In the genomic region with DNA sequence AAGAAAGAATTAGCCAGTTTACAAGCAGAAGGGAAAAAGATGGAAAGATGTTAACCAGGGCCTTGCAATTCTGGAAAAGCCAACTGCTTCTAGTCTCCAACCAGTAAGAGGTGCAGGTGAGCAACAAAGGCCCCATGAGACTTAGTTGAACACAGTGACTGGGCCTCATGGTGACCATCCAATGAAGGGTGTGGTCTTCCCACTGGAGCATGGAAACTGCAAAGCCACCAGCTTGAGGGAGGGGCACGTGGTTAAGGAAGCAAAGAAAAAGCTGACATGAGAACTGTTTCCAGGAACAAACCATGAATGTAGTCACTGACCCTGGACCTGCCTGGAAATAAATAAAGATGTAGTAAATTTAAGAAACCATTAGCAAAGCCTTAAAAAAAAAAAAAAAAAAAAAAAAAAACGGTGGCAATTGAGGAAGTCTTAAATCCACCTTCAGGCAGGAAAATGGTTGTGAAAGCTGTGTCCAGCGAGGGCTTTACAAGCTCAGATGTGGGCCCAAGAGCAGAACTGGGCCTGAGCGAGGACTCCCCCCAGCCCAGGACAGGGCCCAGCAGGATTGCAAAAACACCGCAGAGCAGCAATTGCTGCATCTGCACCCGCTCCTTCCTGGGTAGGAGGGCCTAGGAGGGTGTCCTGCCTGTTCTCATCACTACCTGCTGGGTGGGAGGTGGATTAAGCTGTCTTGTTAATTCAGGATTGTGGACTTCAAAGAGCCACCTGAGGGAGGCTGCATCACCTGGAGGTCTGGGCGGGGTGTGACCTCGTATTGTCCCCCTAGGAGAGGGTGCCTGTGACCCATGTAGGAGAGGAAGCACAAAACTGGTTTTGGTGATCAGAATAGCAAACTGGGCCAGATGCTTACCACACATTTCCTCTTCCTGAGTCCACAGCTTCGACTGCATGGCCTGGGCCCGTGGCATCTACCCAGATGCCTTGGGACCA, we compare ENCODE assay signal across 1 cellular context.
TF ChIP-seq lines count a peak whose summit lies in the region.

No MANE protein-coding gene starts in this region.

TF ChIP-seq in GM12878, 131 proteins besides CTCF, POLR2A, EP300 and RAD21:
- no peak for TF ChIP-seq NFYA (IDR thresholded peaks at IDR 0.05; ENCODE audit: borderline replicate concordance, low read depth, low read length)
- TF ChIP-seq SUPT20H (IDR thresholded peaks at IDR 0.05; ENCODE audit: borderline replicate concordance, control insufficient read depth, low read depth, low read length), result no peak
- TF ChIP-seq GATAD2B (conservative IDR thresholded peaks at IDR 0.05; ENCODE audit: low read depth), result no peak
- TF ChIP-seq BCL3 (IDR thresholded peaks at IDR 0.05; ENCODE audit: borderline replicate concordance, insufficient read depth, low read depth, low read length, poor library complexity, severe bottlenecking), result no peak
- TF ChIP-seq KLF5 (IDR thresholded peaks at IDR 0.05; ENCODE audit: partially characterized antibody), result no peak
- no peak for TF ChIP-seq CBX3 (IDR thresholded peaks at IDR 0.05; ENCODE audit: borderline replicate concordance, low read depth)
- TF ChIP-seq TAF1 (IDR thresholded peaks at IDR 0.05; ENCODE audit: borderline replicate concordance, low read depth, low read length), result no peak
- TF ChIP-seq BCL11A (IDR thresholded peaks at IDR 0.05; ENCODE audit: low read depth, low read length), result no peak
- TF ChIP-seq SKIL (IDR thresholded peaks at IDR 0.05; ENCODE audit: low read depth, poor library complexity, severe bottlenecking), result no peak
- TF ChIP-seq ZBTB33 (IDR thresholded peaks at IDR 0.05), result no peak
- TF ChIP-seq HDAC6 (IDR thresholded peaks at IDR 0.05; ENCODE audit: unreplicated experiment), result no peak
- TF ChIP-seq DPF2 (IDR thresholded peaks at IDR 0.05), result no peak
